ENCODE assay signal across 13 cellular contexts in genomic region chr4:98150092-98150761, GRCh38. TPM values are rescaled to one million over a fixed set of nuclear protein-coding genes. Genes with fewer than 3 reads are reported as not detected.
A peak's percentile ranks its signal among the peaks of the same experiment; 100 is the strongest.
DNase-seq lines count a peak whose midpoint lies in the region; ATAC-seq, FAIRE-seq and TF ChIP-seq lines count a peak whose summit lies in the region.
"Had no signal": no experiment of that assay in that cellular context is flagged by ENCODE, and none has a peak within 500 bp of the region (broad histone marks: within the 10 kb centered on the region; RNA-seq: fewer than 3 reads in every experiment).

No MANE protein-coding gene starts in this region.

- H3K36me3 Mint-ChIP-seq in activated T-helper 1 cell treated with anti-CD3 and anti-CD28 coated beads, Interleukin-12 subunit alpha, Interleukin-12 subunit beta, Interleukin-2, Interleukin-4 antibody, amounts not matched to agents 30 ng/mL and 10 ng/mL and 1 ng/mL, durations not matched to agents 14 hours and 24 hours and 36 hours (ENCODE audit: low read depth) = no peaks in the 10 kb centered on the region

- TF ChIP-seq POLR2A in endothelial cell of umbilical vein (IDR thresholded peaks at IDR 0.05; ENCODE audit: low read depth, low read length) = no peak

- peak; percentile 12 for DNase-seq in NOMO-1 treated with DMSO at 0.1 percent for 48 hours (lab: John Stamatoyannopoulos, UW; ENCODE audit: unreplicated experiment)
- no peak for DNase-seq in NOMO-1 treated with dmso at 0.1 percent for 144 hours (lab: John Stamatoyannopoulos, UW; ENCODE audit: unreplicated experiment)
- DNase-seq in OCI-LY7 (ENCODE audit: low spot score) = no peak
- no peak for DNase-seq in endothelial cell of umbilical vein (ENCODE audit: low read depth, low spot score)
- no peak for DNase-seq in small intestine
- DNase-seq in activated T-helper 1 cell treated with anti-CD3 and anti-CD28 coated beads, Interleukin-12 subunit alpha, Interleukin-12 subunit beta, Interleukin-2, Interleukin-4 antibody, amounts not matched to agents 30 ng/mL and 10 ng/mL and 1 ng/mL, durations not matched to agents 14 hours and 24 hours and 36 hours (ENCODE audit: low spot score) = no peak
- DNase-seq in activated CD8-positive, alpha-beta memory T cell treated with anti-CD3 and anti-CD28 coated beads, Interleukin-2, amount 50 U/mL, for 4 hours = no peak
- DNase-seq: activated CD4-positive, alpha-beta T cell treated with anti-CD3 and anti-CD28 coated beads, Interleukin-2, amount 50 U/mL, for 48 hours; NCI-H2081 had no signal

- POLR2A ChIA-PET in OCI-LY7 (lab: Charles Lee) (interaction anchor here (0.9 to 1.1 kb wide), 2 partner anchors 42 to 339 kb away, joined by 3 to 9 read pairs; no protein-coding TSS in a partner anchor), endothelial cell of umbilical vein (lab: Charles Lee) (no interaction called here)

- H3K27ac ChIP-seq in OCI-LY7 (ENCODE audit: low read depth, low read length, poor library complexity, severe bottlenecking) = no peak overlapping the region
- H3K27ac ChIP-seq in endothelial cell of umbilical vein (ENCODE audit: insufficient read depth, low read depth, low read length) = no peak overlapping the region
- no peak overlapping the region for H3K27ac ChIP-seq in small intestine (ENCODE audit: low read depth in 1 of 2, low read length in 1 of 2)
- H3K27ac ChIP-seq: BLaER1, SJSA1 had no signal

- CTCF ChIA-PET in OCI-LY7 (lab: Charles Lee; ENCODE audit: unreplicated experiment) = no interaction called here
- CTCF ChIA-PET in endothelial cell of umbilical vein (lab: Charles Lee) = interaction anchor here (0.7 to 2.7 kb wide), 14 partner anchors 9 to 1314 kb away, joined by 3 to 26 read pairs (median 4); partner anchors contain the start of gene METAP1

- H4K20me1 ChIP-seq in OCI-LY7 (ENCODE audit: insufficient read depth, low read length) = no peaks in the 10 kb centered on the region
- no peaks in the 10 kb centered on the region for H4K20me1 ChIP-seq in endothelial cell of umbilical vein (replicated peaks; ENCODE audit: control insufficient read depth, extremely low read depth, insufficient read depth, low read length)
- H4K20me1 ChIP-seq: BLaER1 had no signal

- H3K9me3 Mint-ChIP-seq in activated T-helper 1 cell treated with anti-CD3 and anti-CD28 coated beads, Interleukin-12 subunit alpha, Interleukin-12 subunit beta, Interleukin-2, Interleukin-4 antibody, amounts not matched to agents 30 ng/mL and 10 ng/mL and 1 ng/mL, durations not matched to agents 14 hours and 24 hours and 36 hours = no peaks in the 10 kb centered on the region

- no peak overlapping the region for H3K4me3 Mint-ChIP-seq in activated T-helper 1 cell treated with anti-CD3 and anti-CD28 coated beads, Interleukin-12 subunit alpha, Interleukin-12 subunit beta, Interleukin-2, Interleukin-4 antibody, amounts not matched to agents 30 ng/mL and 10 ng/mL and 1 ng/mL, durations not matched to agents 14 hours and 24 hours and 36 hours

- H3K27me3 Mint-ChIP-seq in activated T-helper 1 cell treated with anti-CD3 and anti-CD28 coated beads, Interleukin-12 subunit alpha, Interleukin-12 subunit beta, Interleukin-2, Interleukin-4 antibody, amounts not matched to agents 30 ng/mL and 10 ng/mL and 1 ng/mL, durations not matched to agents 14 hours and 24 hours and 36 hours (ENCODE audit: insufficient read depth) = peaks cover 5% of the 10 kb centered on the region

- H2AFZ ChIP-seq in OCI-LY7 (ENCODE audit: low read length) (no peak overlapping the region), endothelial cell of umbilical vein (ENCODE audit: low read depth, low read length) (peak overlapping the region; percentile 38)

- H3K9me3 ChIP-seq in OCI-LY7 (ENCODE audit: low read length) = no peaks in the 10 kb centered on the region
- no peaks in the 10 kb centered on the region for H3K9me3 ChIP-seq in endothelial cell of umbilical vein (replicated peaks; ENCODE audit: control insufficient read depth, insufficient read depth, low read length)
- no peaks in the 10 kb centered on the region for H3K9me3 ChIP-seq in small intestine (ENCODE audit: control insufficient read depth, low read depth)
- H3K9me3 ChIP-seq: BLaER1, SJSA1 had no signal

- H3K9me1 ChIP-seq in endothelial cell of umbilical vein (replicated peaks; ENCODE audit: control insufficient read depth, extremely low read depth, insufficient read depth, low read length) = no peaks in the 10 kb centered on the region

- dilution Hi-C loops in endothelial cell of umbilical vein (cut with MboI; ENCODE audit: extremely low pct_ligation_motif_present, low sequenced_read_pairs) = no loop called here

- H3K4me1 ChIP-seq in OCI-LY7 (ENCODE audit: insufficient read depth, low read length, poor library complexity, severe bottlenecking) = peaks cover 7% of the 10 kb centered on the region
- H3K4me1 ChIP-seq in endothelial cell of umbilical vein (ENCODE audit: control insufficient read depth, extremely low read depth, insufficient read depth, low read length) = peaks cover 6% of the 10 kb centered on the region
- no peaks in the 10 kb centered on the region for H3K4me1 ChIP-seq in small intestine (ENCODE audit: control insufficient read depth in 2 of 2, insufficient read depth in 1 of 2, low read depth in 1 of 2, low read length in 1 of 2)
- H3K4me1 ChIP-seq: SJSA1 had no signal

- no peak overlapping the region for H3K9ac ChIP-seq in endothelial cell of umbilical vein (replicated peaks; ENCODE audit: extremely low read depth, insufficient read depth, low read length)
- H3K9ac ChIP-seq: BLaER1 had no signal

- intact Hi-C loops in OCI-LY7 (cut with micrococcal nuclease; ENCODE audit: unreplicated experiment) = no loop called here
- intact Hi-C loops in endothelial cell of umbilical vein (cut with micrococcal nuclease) = loop anchor here (1.0 to 10.0 kb wide), 5 partner anchors 315 to 1312 kb away; partner anchors contain the start of gene ADH5
- intact Hi-C loops in activated T-helper 1 cell treated with anti-CD3 and anti-CD28 coated beads, Interleukin-12 subunit alpha, Interleukin-12 subunit beta, Interleukin-2, Interleukin-4 antibody, amounts not matched to agents 30 ng/mL and 10 ng/mL and 1 ng/mL, durations not matched to agents 14 hours and 24 hours and 36 hours (cut with micrococcal nuclease) = loop anchor here (1.0 to 2.0 kb wide), 2 partner anchors 906 to 1255 kb away; no protein-coding TSS in a partner anchor

- peaks cover 0 to 3% of the 10 kb centered on the region in 2 experiments for H3K27me3 ChIP-seq in endothelial cell of umbilical vein (ENCODE audit: control insufficient read depth in 2 of 2, insufficient read depth in 2 of 2, low read length in 2 of 2)
- no peaks in the 10 kb centered on the region for H3K27me3 ChIP-seq in small intestine (ENCODE audit: control insufficient read depth in 2 of 2, insufficient read depth in 2 of 2, low read length in 2 of 2)
- H3K27me3 ChIP-seq: BLaER1, SJSA1 had no signal

- H3K4me3 ChIP-seq in OCI-LY7 (ENCODE audit: low read depth, low read length, poor library complexity, severe bottlenecking) (no peak overlapping the region), endothelial cell of umbilical vein (replicated peaks in 1 of 3; ENCODE audit: insufficient read depth in 1 of 3, low read depth in 1 of 3, low read length in 3 of 3) (no peak overlapping the region), small intestine (ENCODE audit: low read depth in 1 of 2, low read length in 2 of 2) (no peak overlapping the region)
- H3K4me3 ChIP-seq: BLaER1, SJSA1 had no signal

- FAIRE-seq in endothelial cell of umbilical vein (lab: Jason Lieb, UNC) (no peak), small intestine (lab: Jason Lieb, UNC) (peak; percentile 95)
- FAIRE-seq: GM12892 had no signal

- H3K27ac Mint-ChIP-seq in activated T-helper 1 cell treated with anti-CD3 and anti-CD28 coated beads, Interleukin-12 subunit alpha, Interleukin-12 subunit beta, Interleukin-2, Interleukin-4 antibody, amounts not matched to agents 30 ng/mL and 10 ng/mL and 1 ng/mL, durations not matched to agents 14 hours and 24 hours and 36 hours = no peak overlapping the region

- ATAC-seq in GM21526 (IDR thresholded peaks at IDR 0.05; ENCODE audit: low FRiP score, unreplicated experiment) = no peak

- peaks cover 6% of the 10 kb centered on the region for H3K4me1 Mint-ChIP-seq in activated T-helper 1 cell treated with anti-CD3 and anti-CD28 coated beads, Interleukin-12 subunit alpha, Interleukin-12 subunit beta, Interleukin-2, Interleukin-4 antibody, amounts not matched to agents 30 ng/mL and 10 ng/mL and 1 ng/mL, durations not matched to agents 14 hours and 24 hours and 36 hours (ENCODE audit: low read depth)

- no peaks in the 10 kb centered on the region for H3K9me2 ChIP-seq in OCI-LY7 (ENCODE audit: insufficient read depth, low read length)

- BruUV-seq in OCI-LY7 (replicated peaks; lab: Mats Ljungman, UMichigan) (no TSS peak), endothelial cell of umbilical vein (replicated peaks; lab: Mats Ljungman, UMichigan) (no TSS peak)

- H3K36me3 ChIP-seq in OCI-LY7 (ENCODE audit: insufficient read depth, low read length) (no peaks in the 10 kb centered on the region), endothelial cell of umbilical vein (ENCODE audit: control insufficient read depth in 2 of 2, extremely low read depth in 1 of 2, insufficient read depth in 2 of 2, low read length in 2 of 2) (no peaks in the 10 kb centered on the region), small intestine (ENCODE audit: control insufficient read depth in 2 of 2, insufficient read depth in 2 of 2, low read length in 2 of 2) (no peaks in the 10 kb centered on the region)
- H3K36me3 ChIP-seq: BLaER1, SJSA1 had no signal

- H3K79me2 ChIP-seq in OCI-LY7 (ENCODE audit: insufficient read depth, low read depth, low read length) (no peaks in the 10 kb centered on the region), endothelial cell of umbilical vein (ENCODE audit: control insufficient read depth, insufficient read depth, low read length) (no peaks in the 10 kb centered on the region)

- peak; percentile 75 for TF ChIP-seq CTCF in OCI-LY7 (conservative IDR thresholded peaks at IDR 0.05; ENCODE audit: low read length)
- TF ChIP-seq CTCF in endothelial cell of umbilical vein (IDR thresholded peaks at IDR 0.05; ENCODE audit: extremely low read depth in 1 of 2, insufficient read depth in 1 of 2, low read depth in 1 of 2, low read length in 2 of 2) = no peak

- H3K4me2 ChIP-seq in OCI-LY7 (ENCODE audit: low read length) = no peak overlapping the region
- no peak overlapping the region for H3K4me2 ChIP-seq in endothelial cell of umbilical vein (ENCODE audit: insufficient read depth, low read length)
- H3K4me2 ChIP-seq: BLaER1 had no signal

RNA-seq across cellular contexts. Expression of gene STPG2, which starts 7.0 kb away (rescaled TPM):
- total RNA-seq in OCI-LY7 (2014; rRNA removed; shearing (Covaris generic)) = not detected in 2 replicates
- not detected in 2 replicates for total RNA-seq in OCI-LY7 (2022)
- not detected in 2 replicates for total RNA-seq in endothelial cell of umbilical vein
- polyA plus RNA-seq in endothelial cell of umbilical vein = not detected in 2 replicates
- polyA plus RNA-seq in endothelial cell of umbilical vein (2011; cell fraction: cytosol; rRNA removed) = not detected in 2 replicates
- 0.08 and 0.09 TPM in 2 replicates for polyA plus RNA-seq in endothelial cell of umbilical vein (2011; cell fraction: nucleus; rRNA removed)
- not detected in 2 replicates for polyA plus RNA-seq in endothelial cell of umbilical vein (2012)
- polyA minus RNA-seq in endothelial cell of umbilical vein = 0.27 and 0.30 TPM in 2 replicates
- not detected for polyA minus RNA-seq in endothelial cell of umbilical vein (2011; cell fraction: cytosol; rRNA and poly(A)+ RNA removed)
- polyA minus RNA-seq in endothelial cell of umbilical vein (2011; cell fraction: nucleus; rRNA and poly(A)+ RNA removed) = 1.6 and 1.9 TPM in 2 replicates
- under 1 TPM in 1 of 3 donors, not detected in 2; 0.01 TPM for polyA plus RNA-seq in small intestine
- not detected in 2 replicates for total RNA-seq in activated T-helper 1 cell treated with anti-CD3 and anti-CD28 coated beads, Interleukin-12 subunit alpha, Interleukin-12 subunit beta, Interleukin-2, Interleukin-4 antibody, amounts not matched to agents 30 ng/mL and 10 ng/mL and 1 ng/mL, durations not matched to agents 14 hours and 24 hours and 36 hours
- total RNA-seq: SJSA1 had no signal
